Comparison of ENCODE assay signal across 1 cellular context in genomic region chr1:156910309-156910782, GRCh38.
A peak's percentile ranks its signal among the peaks of the same experiment; 100 is the strongest.
TF ChIP-seq lines count a peak whose summit lies in the region.

No MANE protein-coding gene starts in this region.

TF ChIP-seq in HepG2, 621 proteins besides CTCF, POLR2A, EP300 and RAD21:
- TF ChIP-seq, protein P1, sequence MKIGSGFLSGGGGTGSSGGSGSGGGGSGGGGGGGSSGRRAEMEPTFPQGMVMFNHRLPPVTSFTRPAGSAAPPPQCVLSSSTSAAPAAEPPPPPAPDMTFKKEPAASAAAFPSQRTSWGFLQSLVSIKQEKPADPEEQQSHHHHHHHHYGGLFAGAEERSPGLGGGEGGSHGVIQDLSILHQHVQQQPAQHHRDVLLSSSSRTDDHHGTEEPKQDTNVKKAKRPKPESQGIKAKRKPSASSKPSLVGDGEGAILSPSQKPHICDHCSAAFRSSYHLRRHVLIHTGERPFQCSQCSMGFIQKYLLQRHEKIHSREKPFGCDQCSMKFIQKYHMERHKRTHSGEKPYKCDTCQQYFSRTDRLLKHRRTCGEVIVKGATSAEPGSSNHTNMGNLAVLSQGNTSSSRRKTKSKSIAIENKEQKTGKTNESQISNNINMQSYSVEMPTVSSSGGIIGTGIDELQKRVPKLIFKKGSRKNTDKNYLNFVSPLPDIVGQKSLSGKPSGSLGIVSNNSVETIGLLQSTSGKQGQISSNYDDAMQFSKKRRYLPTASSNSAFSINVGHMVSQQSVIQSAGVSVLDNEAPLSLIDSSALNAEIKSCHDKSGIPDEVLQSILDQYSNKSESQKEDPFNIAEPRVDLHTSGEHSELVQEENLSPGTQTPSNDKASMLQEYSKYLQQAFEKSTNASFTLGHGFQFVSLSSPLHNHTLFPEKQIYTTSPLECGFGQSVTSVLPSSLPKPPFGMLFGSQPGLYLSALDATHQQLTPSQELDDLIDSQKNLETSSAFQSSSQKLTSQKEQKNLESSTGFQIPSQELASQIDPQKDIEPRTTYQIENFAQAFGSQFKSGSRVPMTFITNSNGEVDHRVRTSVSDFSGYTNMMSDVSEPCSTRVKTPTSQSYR (CRISPR knock-in tag; IDR thresholded peaks at IDR 0.05; ENCODE audit: borderline replicate concordance), result peak; percentile 86
- TF ChIP-seq ZNF512 (CRISPR knock-in tag; IDR thresholded peaks at IDR 0.05), result peak; percentile 92
- 0 out of 2 replicates have a peak, but pooled peaks have one; percentile 21 for TF ChIP-seq STAG1 (CRISPR knock-in tag; IDR thresholded peaks at IDR 0.05)
- no peak for TF ChIP-seq ZBTB21 (CRISPR knock-in tag; IDR thresholded peaks at IDR 0.05)
- TF ChIP-seq ZNF225 (CRISPR knock-in tag; IDR thresholded peaks at IDR 0.05), result 0 out of 2 replicates have a peak, but pooled peaks have one; percentile 34
- peak; percentile 24; the same call in 1 of the 2 replicates for TF ChIP-seq ZNF687 (CRISPR knock-in tag; IDR thresholded peaks at IDR 0.05)
- TF ChIP-seq ZBTB33 (CRISPR knock-in tag; IDR thresholded peaks at IDR 0.05), result 0 out of 2 replicates have a peak, but pooled peaks have one; percentile 26
- no peak for TF ChIP-seq ASH2L (IDR thresholded peaks at IDR 0.05; ENCODE audit: insufficient read length, low read depth, low read length)
- TF ChIP-seq MIXL1 (CRISPR knock-in tag; IDR thresholded peaks at IDR 0.05), result no peak
